10 cellular contexts compared by ENCODE assay signal in genomic region chr11:129828301-129828836, GRCh38. TPM values are rescaled to one million over a fixed set of nuclear protein-coding genes. Genes with fewer than 3 reads are reported as not detected.
DNase-seq lines count a peak whose midpoint lies in the region; ATAC-seq and TF ChIP-seq lines count a peak whose summit lies in the region.
"Had no signal": no experiment of that assay in that cellular context is flagged by ENCODE, and none has a peak within 500 bp of the region (broad histone marks: within the 10 kb centered on the region; RNA-seq: fewer than 3 reads in every experiment).

No MANE protein-coding gene starts in this region.

- H3K27ac ChIP-seq in prostate gland, result peak overlapping the region; percentile 41 to 45

- no peaks in the 10 kb centered on the region for H3K36me3 ChIP-seq in prostate gland

- H3K9me3 ChIP-seq in prostate gland, result no peaks in the 10 kb centered on the region

- H3K4me1 ChIP-seq in prostate gland (replicated peaks), result no peaks in the 10 kb centered on the region

- peak; percentile 87 for DNase-seq in DMS79 treated with DMSO at 0.1 percent for 48 hours (lab: John Stamatoyannopoulos, UW)
- DNase-seq in NCI-H510A (lab: John Stamatoyannopoulos, UW), result peak; percentile 41
- DNase-seq in epithelial cell of esophagus (ENCODE audit: low read depth), result peak; percentile 93
- peak; percentile 52 for DNase-seq in prostate gland (ENCODE audit: low spot score)
- no peak for DNase-seq in SKM-1 treated with dmso at 0.1 percent for 144 hours (lab: John Stamatoyannopoulos, UW; ENCODE audit: unreplicated experiment)
- DNase-seq in NCI-H446 treated with DMSO at 0.1 percent for 48 hours (lab: John Stamatoyannopoulos, UW), result no peak
- DNase-seq in HEK293T (ENCODE audit: extremely low spot score), result no peak
- DNase-seq: activated CD8-positive, alpha-beta T cell treated with anti-CD3 and anti-CD28 coated beads, Interleukin-2, amount 10 ng/mL, durations not matched to agents 7 days and 5 days; amniotic stem cell had no signal

- WGBS in prostate gland, result 22% methylated on average over 9 of the region's 9 CpGs

- TF ChIP-seq CTCF in epithelial cell of esophagus (IDR thresholded peaks at IDR 0.05; ENCODE audit: insufficient read depth, low read depth, low read length, missing control alignments), result no peak
- TF ChIP-seq CTCF in prostate gland (IDR thresholded peaks at IDR 0.05), result no peak

- POLR2A ChIA-PET in HEK293T (lab: Yijun Ruan, JAX), result no interaction called here

- intact Hi-C loops in prostate gland (cut with DNase I), result no loop called here

- H3K4me3 ChIP-seq in epithelial cell of esophagus (ENCODE audit: low read length), result no peak overlapping the region
- no peak overlapping the region for H3K4me3 ChIP-seq in prostate gland

- CTCF ChIA-PET in HEK293T (lab: Yijun Ruan, JAX), result no interaction called here

- no peaks in the 10 kb centered on the region for H3K27me3 ChIP-seq in prostate gland (replicated peaks; ENCODE audit: insufficient read depth)

- TF ChIP-seq POLR2A in prostate gland (IDR thresholded peaks at IDR 0.05), result no peak

- ATAC-seq in HG03097 (IDR thresholded peaks at IDR 0.05; ENCODE audit: low FRiP score, unreplicated experiment), result no peak
- ATAC-seq: activated CD8-positive, alpha-beta T cell treated with anti-CD3 and anti-CD28 coated beads, Interleukin-2, amount 10 ng/mL, durations not matched to agents 7 days and 5 days had no signal

TF ChIP-seq in HEK293T, 16 proteins besides CTCF, POLR2A, EP300 and RAD21:
- no peak for TF ChIP-seq CTBP1 (IDR thresholded peaks at IDR 0.05; ENCODE audit: borderline replicate concordance)
- no peak for TF ChIP-seq FOXK2 (IDR thresholded peaks at IDR 0.05)
- no peak for TF ChIP-seq FOXM1 (IDR thresholded peaks at IDR 0.05; ENCODE audit: borderline replicate concordance)
- TF ChIP-seq SUZ12 (IDR thresholded peaks at IDR 0.05), result no peak
- no peak for TF ChIP-seq NFRKB (IDR thresholded peaks at IDR 0.05)
- TF ChIP-seq LEF1 (IDR thresholded peaks at IDR 0.05; ENCODE audit: borderline replicate concordance), result no peak
- TF ChIP-seq TARDBP (IDR thresholded peaks at IDR 0.05), result no peak
- no peak for TF ChIP-seq ELF4 (IDR thresholded peaks at IDR 0.05)
- no peak for TF ChIP-seq BHLHE40 (IDR thresholded peaks at IDR 0.05; ENCODE audit: borderline replicate concordance)
- no peak for TF ChIP-seq SP1 (IDR thresholded peaks at IDR 0.05)
- TF ChIP-seq ARNT (IDR thresholded peaks at IDR 0.05), result no peak
- TF ChIP-seq ZNF384 (IDR thresholded peaks at IDR 0.05), result no peak
- TF ChIP-seq L3MBTL2 (conservative IDR thresholded peaks at IDR 0.05), result no peak
- TF ChIP-seq FOXA1 (IDR thresholded peaks at IDR 0.05), result no peak
- TF ChIP-seq HDGF (IDR thresholded peaks at IDR 0.05; ENCODE audit: borderline replicate concordance), result no peak
- no peak for TF ChIP-seq PKNOX1 (IDR thresholded peaks at IDR 0.05)

RNA-seq across cellular contexts. Expression of gene TMEM45B, which starts 12.7 kb away (rescaled TPM):
- total RNA-seq in prostate gland, result 10 to 100 TPM in 1 of 2 donors, 1 to 10 TPM in 1; 5.2 to 11.0 TPM
- total RNA-seq: activated CD8-positive, alpha-beta T cell treated with anti-CD3 and anti-CD28 coated beads, Interleukin-2, amount 10 ng/mL, durations not matched to agents 7 days and 5 days had no signal

Comparison
In these comparisons a context has a peak if more than half of its experiments do, and no peak if none do; other contexts are left out.
1. DNase-seq: peak in DMS79 treated with DMSO at 0.1 percent for 48 hours (single experiment), NCI-H510A (single experiment), epithelial cell of esophagus (single experiment) and prostate gland (single experiment); none in SKM-1 treated with dmso at 0.1 percent for 144 hours (single experiment), NCI-H446 treated with DMSO at 0.1 percent for 48 hours (single experiment) and HEK293T (single experiment).